In genomic region chr9:104856413-104856941, GRCh38 we compare ENCODE assay signal across 2 cellular contexts.
TF ChIP-seq lines count a peak whose summit lies in the region.

No MANE protein-coding gene starts in this region.

TF ChIP-seq in IMR-90, 13 proteins besides CTCF, POLR2A, EP300 and RAD21 (continued from another document):
- TF ChIP-seq ELK1 (IDR thresholded peaks at IDR 0.05; ENCODE audit: borderline replicate concordance, low read depth, low read length) (no peak), RFX5 (IDR thresholded peaks at IDR 0.05; ENCODE audit: low read depth, low read length) (no peak), CEBPB (IDR thresholded peaks at IDR 0.05; ENCODE audit: low read depth, low read length) (no peak), CHD1 (IDR thresholded peaks at IDR 0.05; ENCODE audit: low read depth, low read length) (no peak)

TF ChIP-seq in GM23338, 12 proteins besides CTCF, POLR2A, EP300 and RAD21 (continued from another document):
- TF ChIP-seq EZH2 (IDR thresholded peaks at IDR 0.05; ENCODE audit: low read depth, unreplicated experiment) (no peak), JUNB (IDR thresholded peaks at IDR 0.05; ENCODE audit: unreplicated experiment) (no peak), CREB1 (CRISPR knock-in tag; IDR thresholded peaks at IDR 0.05; ENCODE audit: low read depth) (no peak), STAT1 (IDR thresholded peaks at IDR 0.05; ENCODE audit: unreplicated experiment) (no peak), ZNF331 (CRISPR knock-in tag; IDR thresholded peaks at IDR 0.05; ENCODE audit: low read depth) (no peak), NANOG (IDR thresholded peaks at IDR 0.05; ENCODE audit: borderline replicate concordance) (no peak), REST (IDR thresholded peaks at IDR 0.05; ENCODE audit: unreplicated experiment) (no peak), EZH2phosphoT487 (IDR thresholded peaks at IDR 0.05; ENCODE audit: unreplicated experiment) (no peak)
